8 cellular contexts compared by ENCODE assay signal in genomic region chr5:40797273-40798011, GRCh38. TPM values are rescaled to one million over a fixed set of nuclear protein-coding genes. Genes with fewer than 3 reads are reported as not detected.
A peak's percentile ranks its signal among the peaks of the same experiment; 100 is the strongest.
DNase-seq lines count a peak whose midpoint lies in the region; ATAC-seq and TF ChIP-seq lines count a peak whose summit lies in the region.

No MANE protein-coding gene starts in this region.

- H3K4me3 Mint-ChIP-seq in activated T-cell treated with anti-CD3 and anti-CD28 coated beads, Interleukin-2, amount 50 U/mL, for 24 hours: peak overlapping the region; percentile 88
- H3K4me3 Mint-ChIP-seq in naive B cell: peak overlapping the region; percentile 83 to 97 (median 94)

- H3K9ac ChIP-seq in HUES48 (ENCODE audit: low read depth, low read length) (peak overlapping the region; percentile 94), PC-3 (ENCODE audit: low read length) (peak overlapping the region; percentile 87)

- peak overlapping the region; percentile 89 for H3K4me2 ChIP-seq in PC-3 (ENCODE audit: low read length)

- POLR2A ChIA-PET in PC-3 (lab: Charles Lee; ENCODE audit: unreplicated experiment): no interaction called here

- H3K27me3 ChIP-seq in HUES48 (ENCODE audit: control insufficient read depth, insufficient read depth, low read length) (no peaks in the 10 kb centered on the region), PC-3 (ENCODE audit: low read length) (no peaks in the 10 kb centered on the region), esophagus muscularis mucosa (no peaks in the 10 kb centered on the region)

- H3F3A ChIP-seq in PC-3 (ENCODE audit: low read length, unreplicated experiment): peaks cover 3% of the 10 kb centered on the region

- peak overlapping the region; percentile 85 for H2AFZ ChIP-seq in PC-3 (ENCODE audit: low read length)

- DNase-seq in CMK (ENCODE audit: low read depth) (peak; percentile 60), PC-3 (peak; percentile 64), esophagus muscularis mucosa (ENCODE audit: extremely low spot score) (peak; percentile 94), naive B cell (peak; percentile 61)
- peak; percentile 85 for DNase-seq in activated T-cell treated with anti-CD3 and anti-CD28 coated beads, Interleukin-2, amount 50 U/mL, for 24 hours
- DNase-seq in stimulated activated CD8-positive, alpha-beta memory T cell treated with anti-CD3 and anti-CD28 coated beads, Interleukin-7, amount 100 ng/mL, for 48 hours (ENCODE audit: extremely low read depth in 1 of 2, low read depth in 1 of 2): peak; percentile 55 to 59

- peak overlapping the region; percentile 97 for H3K27ac ChIP-seq in HUES48 (ENCODE audit: low read depth, low read length)
- H3K27ac ChIP-seq in PC-3 (ENCODE audit: low read length): peak overlapping the region; percentile 81
- H3K27ac ChIP-seq in esophagus muscularis mucosa (replicated peaks in 1 of 4): peak overlapping the region; percentile 94 to 99 (median 97)

- TF ChIP-seq POLR2A in esophagus muscularis mucosa (IDR thresholded peaks at IDR 0.05; ENCODE audit: low read depth): no peak

- peak overlapping the region; percentile 94 for H3K27ac Mint-ChIP-seq in activated T-cell treated with anti-CD3 and anti-CD28 coated beads, Interleukin-2, amount 50 U/mL, for 24 hours
- peak overlapping the region; percentile 54 to 97 (median 91) for H3K27ac Mint-ChIP-seq in naive B cell

- H3K9me3 Mint-ChIP-seq in activated T-cell treated with anti-CD3 and anti-CD28 coated beads, Interleukin-2, amount 50 U/mL, for 24 hours: no peaks in the 10 kb centered on the region
- no peaks in the 10 kb centered on the region for H3K9me3 Mint-ChIP-seq in naive B cell

- H3K4me1 ChIP-seq in HUES48 (ENCODE audit: control insufficient read depth, insufficient read depth, low read length): peaks cover 19% of the 10 kb centered on the region
- peaks cover 27% of the 10 kb centered on the region for H3K4me1 ChIP-seq in PC-3 (ENCODE audit: insufficient read depth, low read length)
- H3K4me1 ChIP-seq in esophagus muscularis mucosa: peaks cover 6 to 49% (median 39%) of the 10 kb centered on the region in 4 donors

- peaks cover 3% of the 10 kb centered on the region for H3K27me3 Mint-ChIP-seq in activated T-cell treated with anti-CD3 and anti-CD28 coated beads, Interleukin-2, amount 50 U/mL, for 24 hours
- H3K27me3 Mint-ChIP-seq in naive B cell: no peaks in the 10 kb centered on the region

- H3K36me3 Mint-ChIP-seq in activated T-cell treated with anti-CD3 and anti-CD28 coated beads, Interleukin-2, amount 50 U/mL, for 24 hours (ENCODE audit: low read depth): peaks cover 43% of the 10 kb centered on the region
- peaks cover 0 to 4% of the 10 kb centered on the region in 2 donors for H3K36me3 Mint-ChIP-seq in naive B cell

- H3K36me3 ChIP-seq in HUES48 (ENCODE audit: control insufficient read depth, insufficient read depth, low read length): peaks cover 4% of the 10 kb centered on the region; the same call in 1 of the 2 replicates
- peaks cover 5% of the 10 kb centered on the region; the same call in 1 of the 2 replicates for H3K36me3 ChIP-seq in PC-3 (ENCODE audit: low read depth, low read length)
- no peaks in the 10 kb centered on the region for H3K36me3 ChIP-seq in esophagus muscularis mucosa

- TSS peak; percentile 40 for BruUV-seq in PC-3 (replicated peaks; lab: Mats Ljungman, UMichigan)

- ATAC-seq in GM21515 (IDR thresholded peaks at IDR 0.05; ENCODE audit: unreplicated experiment) (peak; percentile 42), PC-3 (peak; percentile 31), naive B cell (ENCODE audit: low read depth in 2 of 2) (peak; percentile 24 to 30)

- 1% methylated on average over 19 of the region's 56 CpGs for WGBS in esophagus muscularis mucosa

- no peaks in the 10 kb centered on the region for H3K9me2 ChIP-seq in PC-3 (replicated peaks; ENCODE audit: low read length)

- intact Hi-C loops in PC-3 (cut with micrococcal nuclease): loop anchor here (1.0 kb wide), 1 partner anchor 42 kb away; the partner anchor contains the start of gene TTC33
- intact Hi-C loops in esophagus muscularis mucosa (cut with DNase I): no loop called here

- H3K4me3 ChIP-seq in HUES48 (ENCODE audit: low read depth, low read length) (peak overlapping the region; percentile 92), PC-3 (ENCODE audit: low read length) (peak overlapping the region; percentile 76), esophagus muscularis mucosa (peak overlapping the region; percentile 96 to 99 (median 98))

- H3K9me3 ChIP-seq in HUES48 (ENCODE audit: control insufficient read depth, insufficient read depth, low read length) (no peaks in the 10 kb centered on the region), PC-3 (ENCODE audit: low read length) (no peaks in the 10 kb centered on the region), esophagus muscularis mucosa (no peaks in the 10 kb centered on the region)

- CTCF ChIA-PET in PC-3 (lab: Charles Lee): interaction anchor here (0.6 kb wide), 1 partner anchor 35 kb away, joined by 7 read pairs; no protein-coding TSS in a partner anchor

- TF ChIP-seq CTCF in PC-3 (conservative IDR thresholded peaks at IDR 0.05; ENCODE audit: low read depth, low read length) (no peak), esophagus muscularis mucosa (IDR thresholded peaks at IDR 0.05) (no peak)

- TF ChIP-seq EP300 in esophagus muscularis mucosa (IDR thresholded peaks at IDR 0.05): no peak

- peaks cover 32% of the 10 kb centered on the region for H4K20me1 ChIP-seq in PC-3 (ENCODE audit: low read length)

- H3K4me1 Mint-ChIP-seq in activated T-cell treated with anti-CD3 and anti-CD28 coated beads, Interleukin-2, amount 50 U/mL, for 24 hours (ENCODE audit: low read depth): peaks cover 50% of the 10 kb centered on the region
- peaks cover 28 to 50% (median 36%) of the 10 kb centered on the region in 3 donors for H3K4me1 Mint-ChIP-seq in naive B cell

- peaks cover 60% of the 10 kb centered on the region for H3K79me2 ChIP-seq in PC-3 (ENCODE audit: low read length)

RNA-seq across cellular contexts. Expression of gene PRKAA1, which starts 0.7 kb away (rescaled TPM):
- total RNA-seq in PC-3 (2014; rRNA removed): 84.5 and 86.0 TPM in 2 replicates
- total RNA-seq in esophagus muscularis mucosa: 10 to 100 TPM; 70.1 to 85.0 (median 78.6) TPM
- polyA plus RNA-seq in naive B cell (ENCODE audit: low read depth in 6 of 6): 10 to 100 TPM; 22.6 to 44.8 (median 40.6) TPM

RNA-seq across cellular contexts. Expression of gene RPL37, which starts 37.6 kb away (rescaled TPM):
- total RNA-seq in PC-3 (2014; rRNA removed) (2,333 and 2,823 TPM in 2 replicates), esophagus muscularis mucosa (100 to 1,000 TPM; 119 to 984 (median 276) TPM)
- polyA plus RNA-seq in naive B cell (ENCODE audit: low read depth in 6 of 6): 1,000 to 10,000 TPM in 5 of 6 donors, 100 to 1,000 TPM in 1; 981 to 2,519 (median 2,155) TPM

RNA-seq across cellular contexts. Expression of gene TTC33, which starts 41.7 kb away (rescaled TPM):
- total RNA-seq in PC-3 (2014; rRNA removed) (9.0 and 11.6 TPM in 2 replicates), esophagus muscularis mucosa (10 to 100 TPM; 19.1 to 32.7 (median 24.0) TPM)
- 10 to 100 TPM; 14.6 to 21.6 (median 18.9) TPM for polyA plus RNA-seq in naive B cell (ENCODE audit: low read depth in 6 of 6)

RNA-seq across cellular contexts. Expression of gene CARD6, which starts 43.7 kb away (rescaled TPM):
- 1.3 and 2.4 TPM in 2 replicates for total RNA-seq in PC-3 (2014; rRNA removed)
- 10 to 100 TPM in 1 of 4 donors, 1 to 10 TPM in 3; 5.4 to 10.1 (median 9.0) TPM for total RNA-seq in esophagus muscularis mucosa
- polyA plus RNA-seq in naive B cell (ENCODE audit: low read depth in 6 of 6): 1 to 10 TPM; 1.4 to 3.6 (median 2.2) TPM

Comparison
In these comparisons a context has a peak if more than half of its experiments do, and no peak if none do; other contexts are left out.
1. Peak in every context shown above with its lines: DNase-seq, ATAC-seq, H3K4me3 ChIP-seq and H3K27ac ChIP-seq.